1 cellular context compared by ENCODE assay signal in the genomic region with DNA sequence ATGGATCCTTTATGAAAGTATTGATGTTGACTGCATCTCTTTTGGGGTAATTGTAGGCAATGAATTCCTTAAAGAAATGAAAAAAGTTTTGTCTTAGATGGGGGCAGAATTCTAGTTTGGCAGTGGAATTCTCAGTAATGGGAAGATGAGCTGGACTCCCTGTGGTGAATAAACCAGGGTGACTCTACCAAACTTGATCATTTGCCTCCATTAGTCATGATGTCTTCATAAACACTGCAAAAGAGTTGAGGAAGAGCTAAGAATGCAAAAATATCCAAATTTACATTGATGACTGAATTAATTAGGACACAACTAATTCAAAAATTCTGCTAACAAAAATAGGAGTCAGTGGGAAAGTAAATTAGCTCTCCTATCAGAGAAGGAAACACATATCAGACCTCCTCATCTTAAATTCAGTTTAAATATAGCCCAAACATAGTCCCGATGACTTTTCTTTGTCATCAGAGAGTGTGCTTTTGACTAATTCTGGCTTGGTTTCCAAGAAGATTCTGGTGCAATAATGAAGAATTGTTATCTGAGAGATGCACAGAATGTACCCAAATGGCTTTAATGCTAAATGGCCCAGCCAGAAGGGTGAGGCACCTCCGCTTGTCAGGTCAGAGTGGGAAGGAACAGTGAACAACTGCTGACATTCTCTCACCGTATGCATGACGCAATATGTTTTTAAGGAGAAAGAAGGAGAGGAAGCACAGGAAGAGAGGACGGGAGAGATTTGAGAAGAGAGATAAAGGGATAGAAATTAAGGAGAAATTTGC.
A peak's percentile ranks its signal among the peaks of the same experiment; 100 is the strongest.
TF ChIP-seq lines count a peak whose summit lies in the region.

No MANE protein-coding gene starts in this region.

TF ChIP-seq in K562, 482 proteins besides CTCF, POLR2A, EP300 and RAD21 (continued from another document and continues in another):
- TF ChIP-seq, protein P1, sequence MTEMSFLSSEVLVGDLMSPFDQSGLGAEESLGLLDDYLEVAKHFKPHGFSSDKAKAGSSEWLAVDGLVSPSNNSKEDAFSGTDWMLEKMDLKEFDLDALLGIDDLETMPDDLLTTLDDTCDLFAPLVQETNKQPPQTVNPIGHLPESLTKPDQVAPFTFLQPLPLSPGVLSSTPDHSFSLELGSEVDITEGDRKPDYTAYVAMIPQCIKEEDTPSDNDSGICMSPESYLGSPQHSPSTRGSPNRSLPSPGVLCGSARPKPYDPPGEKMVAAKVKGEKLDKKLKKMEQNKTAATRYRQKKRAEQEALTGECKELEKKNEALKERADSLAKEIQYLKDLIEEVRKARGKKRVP (CRISPR knock-in tag; IDR thresholded peaks at IDR 0.05): peak; percentile 88
- TF ChIP-seq MYNN (IDR thresholded peaks at IDR 0.05) (no peak), MYNN (CRISPR knock-in tag; IDR thresholded peaks at IDR 0.05) (no peak), ZNF354B (CRISPR knock-in tag; IDR thresholded peaks at IDR 0.05) (no peak), EHMT2 (IDR thresholded peaks at IDR 0.05) (no peak), MIER1 (IDR thresholded peaks at IDR 0.05; ENCODE audit: low read depth) (no peak), NFATC3 (IDR thresholded peaks at IDR 0.05) (no peak), CHD1 (IDR thresholded peaks at IDR 0.05; ENCODE audit: low read length) (no peak), HNRNPUL1 (IDR thresholded peaks at IDR 0.05; ENCODE audit: low read length) (no peak), POLR2G (IDR thresholded peaks at IDR 0.05; ENCODE audit: low read depth, low read length) (no peak), GTF2F1 (IDR thresholded peaks at IDR 0.05; ENCODE audit: low read depth, low read length) (no peak), ZSCAN32 (CRISPR knock-in tag; IDR thresholded peaks at IDR 0.05) (peak; percentile 85), TRIM24 (IDR thresholded peaks at IDR 0.05) (no peak), SMARCC2 (IDR thresholded peaks at IDR 0.05; ENCODE audit: low read depth) (no peak), THRAP3 (IDR thresholded peaks at IDR 0.05; ENCODE audit: borderline replicate concordance) (no peak), DMBX1 (CRISPR knock-in tag; IDR thresholded peaks at IDR 0.05; ENCODE audit: borderline replicate concordance) (peak; percentile 32; the same call in 1 of the 2 replicates), LARP7 (IDR thresholded peaks at IDR 0.05) (no peak), HMG20A (CRISPR knock-in tag; conservative IDR thresholded peaks at IDR 0.05) (no peak), CTBP1 (IDR thresholded peaks at IDR 0.05; ENCODE audit: borderline replicate concordance) (peak; percentile 20; the same call in 1 of the 2 replicates), FOSL1 (tag; conservative IDR thresholded peaks at IDR 0.05) (0 out of 2 replicates have a peak, but pooled peaks have one; percentile 38), ZNF174 (CRISPR knock-in tag; IDR thresholded peaks at IDR 0.05) (no peak), KDM5B (IDR thresholded peaks at IDR 0.05; ENCODE audit: insufficient replicate concordance, low read depth, low read length) (no peak), ARID2 (IDR thresholded peaks at IDR 0.05) (no peak), CSDE1 (IDR thresholded peaks at IDR 0.05) (no peak), SNRNP70 (optimal IDR thresholded peaks at IDR 0.05; ENCODE audit: low read depth, low read length) (no peak), MTF1 (CRISPR knock-in tag; IDR thresholded peaks at IDR 0.05; ENCODE audit: borderline replicate concordance) (no peak), CEBPB (tag; IDR thresholded peaks at IDR 0.05) (peak; percentile 87)
- TF ChIP-seq, protein P2, sequence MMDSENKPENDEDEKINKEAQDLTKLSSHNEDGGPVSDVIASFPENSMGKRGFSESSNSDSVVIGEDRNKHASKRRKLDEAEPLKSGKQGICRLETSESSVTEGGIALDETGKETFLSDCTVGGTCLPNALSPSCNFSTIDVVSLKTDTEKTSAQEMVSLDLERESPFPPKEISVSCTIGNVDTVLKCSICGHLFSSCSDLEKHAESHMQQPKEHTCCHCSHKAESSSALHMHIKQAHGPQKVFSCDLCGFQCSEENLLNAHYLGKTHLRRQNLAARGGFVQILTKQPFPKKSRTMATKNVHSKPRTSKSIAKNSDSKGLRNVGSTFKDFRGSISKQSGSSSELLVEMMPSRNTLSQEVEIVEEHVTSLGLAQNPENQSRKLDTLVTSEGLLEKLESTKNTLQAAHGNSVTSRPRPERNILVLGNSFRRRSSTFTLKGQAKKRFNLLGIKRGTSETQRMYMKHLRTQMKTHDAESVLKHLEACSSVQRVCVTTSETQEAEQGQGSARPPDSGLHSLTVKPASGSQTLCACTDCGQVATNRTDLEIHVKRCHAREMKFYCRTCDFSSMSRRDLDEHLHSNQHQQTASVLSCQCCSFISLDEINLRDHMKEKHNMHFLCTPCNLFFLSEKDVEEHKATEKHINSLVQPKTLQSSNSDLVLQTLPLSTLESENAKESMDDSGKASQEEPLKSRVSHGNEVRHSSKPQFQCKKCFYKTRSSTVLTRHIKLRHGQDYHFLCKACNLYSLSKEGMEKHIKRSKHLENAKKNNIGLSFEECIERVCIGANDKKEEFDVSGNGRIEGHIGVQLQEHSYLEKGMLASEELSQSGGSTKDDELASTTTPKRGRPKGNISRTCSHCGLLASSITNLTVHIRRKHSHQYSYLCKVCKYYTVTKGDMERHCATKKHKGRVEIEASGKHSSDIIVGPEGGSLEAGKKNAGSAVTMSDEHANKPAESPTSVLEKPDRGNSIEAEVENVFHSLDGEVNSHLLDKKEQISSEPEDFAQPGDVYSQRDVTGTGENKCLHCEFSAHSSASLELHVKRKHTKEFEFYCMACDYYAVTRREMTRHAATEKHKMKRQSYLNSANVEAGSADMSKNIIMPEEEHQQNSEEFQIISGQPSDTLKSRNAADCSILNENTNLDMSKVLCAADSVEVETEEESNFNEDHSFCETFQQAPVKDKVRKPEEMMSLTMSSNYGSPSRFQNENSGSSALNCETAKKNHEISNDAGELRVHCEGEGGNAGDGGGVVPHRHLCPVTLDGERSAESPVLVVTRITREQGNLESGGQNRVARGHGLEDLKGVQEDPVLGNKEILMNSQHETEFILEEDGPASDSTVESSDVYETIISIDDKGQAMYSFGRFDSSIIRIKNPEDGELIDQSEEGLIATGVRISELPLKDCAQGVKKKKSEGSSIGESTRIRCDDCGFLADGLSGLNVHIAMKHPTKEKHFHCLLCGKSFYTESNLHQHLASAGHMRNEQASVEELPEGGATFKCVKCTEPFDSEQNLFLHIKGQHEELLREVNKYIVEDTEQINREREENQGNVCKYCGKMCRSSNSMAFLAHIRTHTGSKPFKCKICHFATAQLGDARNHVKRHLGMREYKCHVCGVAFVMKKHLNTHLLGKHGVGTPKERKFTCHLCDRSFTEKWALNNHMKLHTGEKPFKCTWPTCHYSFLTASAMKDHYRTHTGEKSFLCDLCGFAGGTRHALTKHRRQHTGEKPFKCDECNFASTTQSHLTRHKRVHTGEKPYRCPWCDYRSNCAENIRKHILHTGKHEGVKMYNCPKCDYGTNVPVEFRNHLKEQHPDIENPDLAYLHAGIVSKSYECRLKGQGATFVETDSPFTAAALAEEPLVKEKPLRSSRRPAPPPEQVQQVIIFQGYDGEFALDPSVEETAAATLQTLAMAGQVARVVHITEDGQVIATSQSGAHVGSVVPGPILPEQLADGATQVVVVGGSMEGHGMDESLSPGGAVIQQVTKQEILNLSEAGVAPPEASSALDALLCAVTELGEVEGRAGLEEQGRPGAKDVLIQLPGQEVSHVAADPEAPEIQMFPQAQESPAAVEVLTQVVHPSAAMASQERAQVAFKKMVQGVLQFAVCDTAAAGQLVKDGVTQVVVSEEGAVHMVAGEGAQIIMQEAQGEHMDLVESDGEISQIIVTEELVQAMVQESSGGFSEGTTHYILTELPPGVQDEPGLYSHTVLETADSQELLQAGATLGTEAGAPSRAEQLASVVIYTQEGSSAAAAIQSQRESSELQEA (IDR thresholded peaks at IDR 0.05; ENCODE audit: low read depth): no peak
- TF ChIP-seq, protein P3, sequence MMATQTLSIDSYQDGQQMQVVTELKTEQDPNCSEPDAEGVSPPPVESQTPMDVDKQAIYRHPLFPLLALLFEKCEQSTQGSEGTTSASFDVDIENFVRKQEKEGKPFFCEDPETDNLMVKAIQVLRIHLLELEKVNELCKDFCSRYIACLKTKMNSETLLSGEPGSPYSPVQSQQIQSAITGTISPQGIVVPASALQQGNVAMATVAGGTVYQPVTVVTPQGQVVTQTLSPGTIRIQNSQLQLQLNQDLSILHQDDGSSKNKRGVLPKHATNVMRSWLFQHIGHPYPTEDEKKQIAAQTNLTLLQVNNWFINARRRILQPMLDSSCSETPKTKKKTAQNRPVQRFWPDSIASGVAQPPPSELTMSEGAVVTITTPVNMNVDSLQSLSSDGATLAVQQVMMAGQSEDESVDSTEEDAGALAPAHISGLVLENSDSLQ (IDR thresholded peaks at IDR 0.05): no peak
- TF ChIP-seq, protein P4, sequence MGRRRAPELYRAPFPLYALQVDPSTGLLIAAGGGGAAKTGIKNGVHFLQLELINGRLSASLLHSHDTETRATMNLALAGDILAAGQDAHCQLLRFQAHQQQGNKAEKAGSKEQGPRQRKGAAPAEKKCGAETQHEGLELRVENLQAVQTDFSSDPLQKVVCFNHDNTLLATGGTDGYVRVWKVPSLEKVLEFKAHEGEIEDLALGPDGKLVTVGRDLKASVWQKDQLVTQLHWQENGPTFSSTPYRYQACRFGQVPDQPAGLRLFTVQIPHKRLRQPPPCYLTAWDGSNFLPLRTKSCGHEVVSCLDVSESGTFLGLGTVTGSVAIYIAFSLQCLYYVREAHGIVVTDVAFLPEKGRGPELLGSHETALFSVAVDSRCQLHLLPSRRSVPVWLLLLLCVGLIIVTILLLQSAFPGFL (CRISPR knock-in tag; IDR thresholded peaks at IDR 0.05): no peak
- TF ChIP-seq, protein P5, sequence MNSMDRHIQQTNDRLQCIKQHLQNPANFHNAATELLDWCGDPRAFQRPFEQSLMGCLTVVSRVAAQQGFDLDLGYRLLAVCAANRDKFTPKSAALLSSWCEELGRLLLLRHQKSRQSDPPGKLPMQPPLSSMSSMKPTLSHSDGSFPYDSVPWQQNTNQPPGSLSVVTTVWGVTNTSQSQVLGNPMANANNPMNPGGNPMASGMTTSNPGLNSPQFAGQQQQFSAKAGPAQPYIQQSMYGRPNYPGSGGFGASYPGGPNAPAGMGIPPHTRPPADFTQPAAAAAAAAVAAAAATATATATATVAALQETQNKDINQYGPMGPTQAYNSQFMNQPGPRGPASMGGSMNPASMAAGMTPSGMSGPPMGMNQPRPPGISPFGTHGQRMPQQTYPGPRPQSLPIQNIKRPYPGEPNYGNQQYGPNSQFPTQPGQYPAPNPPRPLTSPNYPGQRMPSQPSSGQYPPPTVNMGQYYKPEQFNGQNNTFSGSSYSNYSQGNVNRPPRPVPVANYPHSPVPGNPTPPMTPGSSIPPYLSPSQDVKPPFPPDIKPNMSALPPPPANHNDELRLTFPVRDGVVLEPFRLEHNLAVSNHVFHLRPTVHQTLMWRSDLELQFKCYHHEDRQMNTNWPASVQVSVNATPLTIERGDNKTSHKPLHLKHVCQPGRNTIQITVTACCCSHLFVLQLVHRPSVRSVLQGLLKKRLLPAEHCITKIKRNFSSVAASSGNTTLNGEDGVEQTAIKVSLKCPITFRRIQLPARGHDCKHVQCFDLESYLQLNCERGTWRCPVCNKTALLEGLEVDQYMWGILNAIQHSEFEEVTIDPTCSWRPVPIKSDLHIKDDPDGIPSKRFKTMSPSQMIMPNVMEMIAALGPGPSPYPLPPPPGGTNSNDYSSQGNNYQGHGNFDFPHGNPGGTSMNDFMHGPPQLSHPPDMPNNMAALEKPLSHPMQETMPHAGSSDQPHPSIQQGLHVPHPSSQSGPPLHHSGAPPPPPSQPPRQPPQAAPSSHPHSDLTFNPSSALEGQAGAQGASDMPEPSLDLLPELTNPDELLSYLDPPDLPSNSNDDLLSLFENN (IDR thresholded peaks at IDR 0.05; ENCODE audit: low read depth in 2 of 2, low read length in 2 of 2): no peak
- TF ChIP-seq, protein P6, sequence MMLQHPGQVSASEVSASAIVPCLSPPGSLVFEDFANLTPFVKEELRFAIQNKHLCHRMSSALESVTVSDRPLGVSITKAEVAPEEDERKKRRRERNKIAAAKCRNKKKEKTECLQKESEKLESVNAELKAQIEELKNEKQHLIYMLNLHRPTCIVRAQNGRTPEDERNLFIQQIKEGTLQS (IDR thresholded peaks at IDR 0.05): peak; percentile 84
- TF ChIP-seq, protein P6 (CRISPR knock-in tag; conservative IDR thresholded peaks at IDR 0.05): no peak
- TF ChIP-seq, protein P7, sequence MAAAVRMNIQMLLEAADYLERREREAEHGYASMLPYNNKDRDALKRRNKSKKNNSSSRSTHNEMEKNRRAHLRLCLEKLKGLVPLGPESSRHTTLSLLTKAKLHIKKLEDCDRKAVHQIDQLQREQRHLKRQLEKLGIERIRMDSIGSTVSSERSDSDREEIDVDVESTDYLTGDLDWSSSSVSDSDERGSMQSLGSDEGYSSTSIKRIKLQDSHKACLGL (CRISPR knock-in tag; IDR thresholded peaks at IDR 0.05; ENCODE audit: borderline replicate concordance, poor library complexity, severe bottlenecking): no peak
- TF ChIP-seq, protein P8, sequence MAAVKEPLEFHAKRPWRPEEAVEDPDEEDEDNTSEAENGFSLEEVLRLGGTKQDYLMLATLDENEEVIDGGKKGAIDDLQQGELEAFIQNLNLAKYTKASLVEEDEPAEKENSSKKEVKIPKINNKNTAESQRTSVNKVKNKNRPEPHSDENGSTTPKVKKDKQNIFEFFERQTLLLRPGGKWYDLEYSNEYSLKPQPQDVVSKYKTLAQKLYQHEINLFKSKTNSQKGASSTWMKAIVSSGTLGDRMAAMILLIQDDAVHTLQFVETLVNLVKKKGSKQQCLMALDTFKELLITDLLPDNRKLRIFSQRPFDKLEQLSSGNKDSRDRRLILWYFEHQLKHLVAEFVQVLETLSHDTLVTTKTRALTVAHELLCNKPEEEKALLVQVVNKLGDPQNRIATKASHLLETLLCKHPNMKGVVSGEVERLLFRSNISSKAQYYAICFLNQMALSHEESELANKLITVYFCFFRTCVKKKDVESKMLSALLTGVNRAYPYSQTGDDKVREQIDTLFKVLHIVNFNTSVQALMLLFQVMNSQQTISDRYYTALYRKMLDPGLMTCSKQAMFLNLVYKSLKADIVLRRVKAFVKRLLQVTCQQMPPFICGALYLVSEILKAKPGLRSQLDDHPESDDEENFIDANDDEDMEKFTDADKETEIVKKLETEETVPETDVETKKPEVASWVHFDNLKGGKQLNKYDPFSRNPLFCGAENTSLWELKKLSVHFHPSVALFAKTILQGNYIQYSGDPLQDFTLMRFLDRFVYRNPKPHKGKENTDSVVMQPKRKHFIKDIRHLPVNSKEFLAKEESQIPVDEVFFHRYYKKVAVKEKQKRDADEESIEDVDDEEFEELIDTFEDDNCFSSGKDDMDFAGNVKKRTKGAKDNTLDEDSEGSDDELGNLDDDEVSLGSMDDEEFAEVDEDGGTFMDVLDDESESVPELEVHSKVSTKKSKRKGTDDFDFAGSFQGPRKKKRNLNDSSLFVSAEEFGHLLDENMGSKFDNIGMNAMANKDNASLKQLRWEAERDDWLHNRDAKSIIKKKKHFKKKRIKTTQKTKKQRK (IDR thresholded peaks at IDR 0.05; ENCODE audit: borderline replicate concordance, low read depth, low read length): no peak
